ENCODE assay signal across 21 cellular contexts in genomic region chr20:63487781-63488241, GRCh38. TPM values are rescaled to one million over a fixed set of nuclear protein-coding genes. Genes with fewer than 3 reads are reported as not detected.
DNase-seq lines count a peak whose midpoint lies in the region; ATAC-seq, FAIRE-seq and TF ChIP-seq lines count a peak whose summit lies in the region.
"Had no signal": no experiment of that assay in that cellular context is flagged by ENCODE, and none has a peak within 500 bp of the region (broad histone marks: within the 10 kb centered on the region; RNA-seq: fewer than 3 reads in every experiment).

No MANE protein-coding gene starts in this region.

- H3K27ac ChIP-seq in HCT116 (ENCODE audit: low read depth, low read length) (no peak overlapping the region), kidney (ENCODE audit: low read depth in 2 of 2, low read length in 2 of 2) (no peak overlapping the region)
- H3K27ac ChIP-seq: SJCRH30 had no signal

- no peak for TF ChIP-seq POLR2A in HCT116 (IDR thresholded peaks at IDR 0.05; ENCODE audit: borderline replicate concordance, extremely low read depth, insufficient read depth, insufficient read length)

- no peak for ATAC-seq in HCT116
- ATAC-seq in left colon: no peak

- no peak for TF ChIP-seq CTCF in HCT116 (IDR thresholded peaks at IDR 0.05 in 2 of 3, conservative IDR thresholded peaks at IDR 0.05 in 1 of 3; ENCODE audit: borderline replicate concordance in 1 of 3, insufficient read depth in 1 of 3, low read depth in 2 of 3, low read length in 2 of 3)
- no peak for TF ChIP-seq CTCF in kidney (IDR thresholded peaks at IDR 0.05; ENCODE audit: borderline replicate concordance, extremely low read depth, insufficient read depth)

- H3K9me2 ChIP-seq in HCT116 (ENCODE audit: insufficient read depth): no peaks in the 10 kb centered on the region

- POLR2A ChIA-PET in HCT116 (lab: Charles Lee): no interaction called here

- H3K4me1 ChIP-seq in HCT116 (ENCODE audit: control insufficient read depth in 1 of 2, insufficient read depth in 2 of 2, low read length in 2 of 2) (peaks cover 15 to 42% of the 10 kb centered on the region in 2 experiments), kidney (ENCODE audit: control insufficient read depth in 1 of 2, insufficient read depth in 1 of 2, low read depth in 1 of 2, low read length in 2 of 2) (peaks cover 0 to 4% of the 10 kb centered on the region in 2 donors)

- H3K79me2 ChIP-seq in HCT116 (ENCODE audit: insufficient read depth, low read length): no peaks in the 10 kb centered on the region

- RAD21 ChIA-PET in HCT116 (lab: Charles Lee; ENCODE audit: low non-redundant PET in 1 of 2, low total read pairs in 2 of 2, uncharacterized antibody in 2 of 2, unreplicated experiment in 2 of 2): no interaction called here

- no peak overlapping the region for H3K4me2 ChIP-seq in HCT116 (ENCODE audit: low read length)

- H3K9me3 ChIP-seq in HCT116 (ENCODE audit: control insufficient read depth in 1 of 2, insufficient read depth in 1 of 2, low read depth in 1 of 2, low read length in 2 of 2) (no peaks in the 10 kb centered on the region), kidney (ENCODE audit: control insufficient read depth in 1 of 2, low read length in 2 of 2) (no peaks in the 10 kb centered on the region)
- H3K9me3 ChIP-seq: SJCRH30 had no signal

- no peak overlapping the region for H3K9ac ChIP-seq in HCT116 (ENCODE audit: low read length)
- no peak overlapping the region for H3K9ac ChIP-seq in kidney (ENCODE audit: low read length in 2 of 2)

- H3K27me3 ChIP-seq in HCT116 (ENCODE audit: insufficient read depth, low read length): no peaks in the 10 kb centered on the region

- peaks cover 23 to 36% of the 10 kb centered on the region in 2 experiments for H3K36me3 ChIP-seq in HCT116 (ENCODE audit: control insufficient read depth in 1 of 2, insufficient read depth in 2 of 2, low read length in 2 of 2)
- no peaks in the 10 kb centered on the region for H3K36me3 ChIP-seq in kidney (ENCODE audit: control insufficient read depth in 1 of 2, insufficient read depth in 2 of 2, low read length in 2 of 2)
- H3K36me3 ChIP-seq: SJCRH30 had no signal

- CTCF ChIA-PET in HCT116 (lab: Charles Lee): no interaction called here

- no peak for TF ChIP-seq RAD21 in HCT116 (IDR thresholded peaks at IDR 0.05; ENCODE audit: low read depth)

- no peaks in the 10 kb centered on the region for H4K20me1 ChIP-seq in HCT116 (ENCODE audit: insufficient read depth)

- intact Hi-C loops in HCT116 (cut with micrococcal nuclease) (no loop called here), kidney (cut with DNase I) (no loop called here), left colon (cut with DNase I, micrococcal nuclease) (no loop called here)

- H3K4me3 ChIP-seq in HCT116 (replicated peaks in 1 of 2; ENCODE audit: low read depth in 1 of 2, low read length in 2 of 2) (no peak overlapping the region), kidney (ENCODE audit: low read length in 2 of 2) (no peak overlapping the region)
- H3K4me3 ChIP-seq: SJCRH30 had no signal

- H2AFZ ChIP-seq in HCT116 (ENCODE audit: low read depth, low read length, poor library complexity, severe bottlenecking): no peak overlapping the region

- DNase-seq in HCT116 (ENCODE audit: low read depth, low spot score) (no peak), ecto neural progenitor cell (ENCODE audit: low spot score) (peak; percentile 56), kidney (peak; percentile 67), amygdala (lab: John Stamatoyannopoulos, UW) (no peak), left colon (no peak), midbrain (lab: John Stamatoyannopoulos, UW) (no peak)
- no peak for DNase-seq in activated effector memory CD4-positive, alpha-beta T cell treated with anti-CD3 and anti-CD28 coated beads, Interleukin-2, amount 50 U/mL, for 16 hours
- DNase-seq: CD4-positive, CD25-positive, alpha-beta regulatory T cell; DMS79; KG1; NCI-H1092; NCI-H146; NCI-H2029; NCI-H226; NCI-H524; NCI-H774; OCI-M1; SJCRH30 had no signal

- no TSS peak for BruUV-seq in HCT116 (replicated peaks; lab: Mats Ljungman, UMichigan)

- no peak for FAIRE-seq in kidney (lab: Jason Lieb, UNC)
- FAIRE-seq: H54, RCC 7860 had no signal

TF ChIP-seq in HCT116, 20 proteins besides CTCF, POLR2A, EP300 and RAD21:
- TF ChIP-seq SIN3A (IDR thresholded peaks at IDR 0.05; ENCODE audit: low read depth): no peak
- TF ChIP-seq JUND (IDR thresholded peaks at IDR 0.05): 0 out of 2 replicates have a peak, but pooled peaks have one; percentile 15

RNA-seq across cellular contexts. Expression of gene EEF1A2, which starts 11.1 kb away (rescaled TPM):
- total RNA-seq in HCT116 (2021; ENCODE audit: unreplicated experiment): 454 TPM
- polyA plus RNA-seq in HCT116 (2012): 682 and 834 TPM in 2 replicates
- 18.1 TPM for total RNA-seq in kidney
- polyA plus RNA-seq in kidney (ENCODE audit: insufficient read depth, low read depth, low replicate concordance): 1.5 TPM
- 1 to 10 TPM; 1.3 to 1.8 TPM for total RNA-seq in left colon

RNA-seq across cellular contexts. Expression of gene KCNQ2, which starts 15.4 kb away (rescaled TPM):
- 86.5 TPM for total RNA-seq in HCT116 (2021; ENCODE audit: unreplicated experiment)
- 73.4 and 85.6 TPM in 2 replicates for polyA plus RNA-seq in HCT116 (2012)
- 2.2 TPM for total RNA-seq in kidney
- not detected for polyA plus RNA-seq in kidney (ENCODE audit: insufficient read depth, low read depth, low replicate concordance)
- total RNA-seq in left colon: under 1 TPM; 0.21 to 0.28 TPM
- total RNA-seq: SJCRH30 had no signal
- polyA plus RNA-seq: BJ had no signal

RNA-seq across cellular contexts. Expression of gene PPDPF, which starts 32.8 kb away (rescaled TPM):
- total RNA-seq in HCT116 (2021; ENCODE audit: unreplicated experiment) (346 TPM), kidney (578 TPM), left colon (100 to 1,000 TPM; 554 to 564 TPM)
- polyA plus RNA-seq in HCT116 (2012): 308 and 356 TPM in 2 replicates
- polyA plus RNA-seq in kidney (ENCODE audit: insufficient read depth, low read depth, low replicate concordance): 961 TPM

RNA-seq across cellular contexts. Expression of gene PTK6, which starts 49.4 kb away (rescaled TPM):
- 6.7 TPM for total RNA-seq in HCT116 (2021; ENCODE audit: unreplicated experiment)
- 7.2 and 8.0 TPM in 2 replicates for polyA plus RNA-seq in HCT116 (2012)
- 1.1 TPM for total RNA-seq in kidney
- polyA plus RNA-seq in kidney (ENCODE audit: insufficient read depth, low read depth, low replicate concordance): 0.26 TPM
- total RNA-seq in left colon: 100 to 1,000 TPM in 1 of 2 donors, 10 to 100 TPM in 1; 85.7 to 117 TPM

RNA-seq across cellular contexts. Expression of gene SRMS, which starts 59.7 kb away (rescaled TPM):
- total RNA-seq in HCT116 (2021; ENCODE audit: unreplicated experiment) (3.2 TPM), kidney (0.38 TPM), left colon (1 to 10 TPM; 2.4 to 4.6 TPM)
- 1.8 and 2.5 TPM in 2 replicates for polyA plus RNA-seq in HCT116 (2012)
- polyA plus RNA-seq in kidney (ENCODE audit: insufficient read depth, low read depth, low replicate concordance): not detected
- total RNA-seq: CD4-positive, CD25-positive, alpha-beta regulatory T cell; SJCRH30 had no signal
- polyA plus RNA-seq: BJ; CD4-positive, CD25-positive, alpha-beta regulatory T cell had no signal

Comparison
In these comparisons a context has a peak if more than half of its experiments do, and no peak if none do; other contexts are left out.
1. DNase-seq: peak in ecto neural progenitor cell (single experiment) and kidney (single experiment); none in HCT116 (single experiment), amygdala (0 of 56), activated effector memory CD4-positive, alpha-beta T cell treated with anti-CD3 and anti-CD28 coated beads, Interleukin-2, amount 50 U/mL, for 16 hours (single experiment), left colon (0 of 2) and midbrain (single experiment).
2. RNA of gene EEF1A2, which starts 11.1 kb away (total RNA-seq): 454 TPM in HCT116 (single experiment); 18.1 TPM in kidney (single experiment) and 1.3 to 1.8 TPM in left colon; every median in the first group is over 10 times any median in the second.
3. RNA of gene KCNQ2, which starts 15.4 kb away (total RNA-seq): 86.5 TPM in HCT116 (single experiment); 2.2 TPM in kidney (single experiment) and 0.21 to 0.28 TPM in left colon; every median in the first group is over 10 times any median in the second.